In the genomic region with DNA sequence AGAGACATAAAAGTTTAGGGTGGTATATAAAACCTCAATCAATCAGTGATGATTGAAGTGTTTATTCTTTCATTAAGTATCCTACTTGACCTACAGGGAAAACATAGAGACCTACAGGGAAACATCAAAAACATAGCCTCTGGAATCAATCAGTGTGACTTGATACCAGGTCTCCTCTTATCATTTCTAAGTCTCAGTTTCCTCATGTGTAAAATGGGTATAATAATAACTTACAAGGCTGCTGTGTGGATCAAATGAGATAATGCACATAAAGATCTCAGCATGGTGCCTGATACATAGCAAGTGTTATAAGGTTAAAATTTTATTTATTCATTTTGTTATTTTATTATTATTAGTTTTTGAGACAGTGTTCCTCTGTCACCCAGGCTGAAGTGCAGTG, we compare ENCODE assay signal across 2 cellular contexts.
TF ChIP-seq lines count a peak whose summit lies in the region.

No MANE protein-coding gene starts in this region.

TF ChIP-seq in HepG2, 621 proteins besides CTCF, POLR2A, EP300 and RAD21:
- TF ChIP-seq ZNF629 (CRISPR knock-in tag; conservative IDR thresholded peaks at IDR 0.05), result peak; percentile 65
- TF ChIP-seq, protein P1, sequence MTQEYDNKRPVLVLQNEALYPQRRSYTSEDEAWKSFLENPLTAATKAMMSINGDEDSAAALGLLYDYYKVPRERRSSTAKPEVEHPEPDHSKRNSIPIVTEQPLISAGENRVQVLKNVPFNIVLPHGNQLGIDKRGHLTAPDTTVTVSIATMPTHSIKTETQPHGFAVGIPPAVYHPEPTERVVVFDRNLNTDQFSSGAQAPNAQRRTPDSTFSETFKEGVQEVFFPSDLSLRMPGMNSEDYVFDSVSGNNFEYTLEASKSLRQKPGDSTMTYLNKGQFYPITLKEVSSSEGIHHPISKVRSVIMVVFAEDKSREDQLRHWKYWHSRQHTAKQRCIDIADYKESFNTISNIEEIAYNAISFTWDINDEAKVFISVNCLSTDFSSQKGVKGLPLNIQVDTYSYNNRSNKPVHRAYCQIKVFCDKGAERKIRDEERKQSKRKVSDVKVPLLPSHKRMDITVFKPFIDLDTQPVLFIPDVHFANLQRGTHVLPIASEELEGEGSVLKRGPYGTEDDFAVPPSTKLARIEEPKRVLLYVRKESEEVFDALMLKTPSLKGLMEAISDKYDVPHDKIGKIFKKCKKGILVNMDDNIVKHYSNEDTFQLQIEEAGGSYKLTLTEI (CRISPR knock-in tag; conservative IDR thresholded peaks at IDR 0.05), result no peak

TF ChIP-seq in K562, 482 proteins besides CTCF, POLR2A, EP300 and RAD21:
- peak; percentile 65; the same call in 1 of the 2 replicates for TF ChIP-seq ADNP (tag; IDR thresholded peaks at IDR 0.05)
- TF ChIP-seq MXI1 (IDR thresholded peaks at IDR 0.05; ENCODE audit: low read depth, low read length), result no peak
- peak; percentile 37 to 64; a peak in 3 of 4 replicates for TF ChIP-seq KDM1A (IDR thresholded peaks at IDR 0.05)
- TF ChIP-seq BCOR (IDR thresholded peaks at IDR 0.05), result peak; percentile 81
- TF ChIP-seq RBM25 (IDR thresholded peaks at IDR 0.05; ENCODE audit: low read depth, low read length, severe bottlenecking), result peak; percentile 98
- TF ChIP-seq, protein P2, sequence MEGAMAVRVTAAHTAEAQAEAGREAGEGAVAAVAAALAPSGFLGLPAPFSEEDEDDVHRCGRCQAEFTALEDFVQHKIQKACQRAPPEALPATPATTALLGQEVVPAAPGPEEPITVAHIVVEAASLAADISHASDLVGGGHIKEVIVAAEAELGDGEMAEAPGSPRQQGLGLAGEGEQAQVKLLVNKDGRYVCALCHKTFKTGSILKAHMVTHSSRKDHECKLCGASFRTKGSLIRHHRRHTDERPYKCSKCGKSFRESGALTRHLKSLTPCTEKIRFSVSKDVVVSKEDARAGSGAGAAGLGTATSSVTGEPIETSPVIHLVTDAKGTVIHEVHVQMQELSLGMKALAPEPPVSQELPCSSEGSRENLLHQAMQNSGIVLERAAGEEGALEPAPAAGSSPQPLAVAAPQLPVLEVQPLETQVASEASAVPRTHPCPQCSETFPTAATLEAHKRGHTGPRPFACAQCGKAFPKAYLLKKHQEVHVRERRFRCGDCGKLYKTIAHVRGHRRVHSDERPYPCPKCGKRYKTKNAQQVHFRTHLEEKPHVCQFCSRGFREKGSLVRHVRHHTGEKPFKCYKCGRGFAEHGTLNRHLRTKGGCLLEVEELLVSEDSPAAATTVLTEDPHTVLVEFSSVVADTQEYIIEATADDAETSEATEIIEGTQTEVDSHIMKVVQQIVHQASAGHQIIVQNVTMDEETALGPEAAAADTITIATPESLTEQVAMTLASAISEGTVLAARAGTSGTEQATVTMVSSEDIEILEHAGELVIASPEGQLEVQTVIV (CRISPR knock-in tag; IDR thresholded peaks at IDR 0.05; ENCODE audit: borderline replicate concordance), result no peak
